In genomic region chr6:170445487-170445886, GRCh38 we compare ENCODE assay signal across 21 cellular contexts.
DNase-seq lines count a peak whose midpoint lies in the region; ATAC-seq and TF ChIP-seq lines count a peak whose summit lies in the region.
"Had no signal": no experiment of that assay in that cellular context is flagged by ENCODE, and none has a peak within 500 bp of the region (broad histone marks: within the 10 kb centered on the region; RNA-seq: fewer than 3 reads in every experiment).

No MANE protein-coding gene starts in this region.

- peak overlapping the region; percentile 65 for H3K4me3 Mint-ChIP-seq in natural killer cell
- H3K4me3 Mint-ChIP-seq in natural killer cell treated with Interleukin-12 subunit alpha and Interleukin-12 subunit beta and Interleukin-15 and Interleukin-18, amount 100 ng/mL, for 72 hours, result no peak overlapping the region
- H3K4me3 Mint-ChIP-seq: activated naive CD4-positive, alpha-beta T cell treated with anti-CD3 and anti-CD28 coated beads, Interleukin-2, amount 10 ng/mL, durations not matched to agents 7 days and 5 days; activated T-cell treated with anti-CD3 and anti-CD28 coated beads, Interleukin-2, amount 50 U/mL, for 24 hours; CD4-positive, alpha-beta T cell; IgD-negative memory B cell; stimulated activated effector memory CD8-positive, alpha-beta T cell treated with anti-CD3 and anti-CD28 coated beads, Interleukin-12 subunit alpha, Interleukin-12 subunit beta, amount 100 ng/mL, for 72 hours had no signal

- DNase-seq in natural killer cell (no peak), fibroblast of villous mesenchyme (ENCODE audit: low read depth) (peak; percentile 51), posterior vena cava (ENCODE audit: low spot score) (peak; percentile 69), LoVo (ENCODE audit: low spot score) (no peak)
- DNase-seq in natural killer cell treated with Interleukin-12 subunit alpha and Interleukin-12 subunit beta and Interleukin-15 and Interleukin-18, amount 100 ng/mL, for 72 hours (ENCODE audit: low spot score), result no peak
- DNase-seq in activated naive CD4-positive, alpha-beta T cell treated with anti-CD3 and anti-CD28 coated beads, Interleukin-2, amount 50 U/mL, for 16 hours, result no peak
- DNase-seq: activated CD4-positive, alpha-beta T cell treated with anti-CD3 and anti-CD28 coated beads, Interleukin-2, amount 50 U/mL, for 48 hours; activated naive CD4-positive, alpha-beta T cell treated with anti-CD3 and anti-CD28 coated beads, Interleukin-2, amount 10 ng/mL, durations not matched to agents 7 days and 5 days; CD4-positive, alpha-beta T cell; cerebellar nuclear complex; esophagus squamous epithelium; GDM1; NCI-H146; retina; WERI-Rb-1 had no signal

- H3K27me3 Mint-ChIP-seq in natural killer cell (ENCODE audit: low read depth in 2 of 2), result no peaks in the 10 kb centered on the region
- H3K27me3 Mint-ChIP-seq in natural killer cell treated with Interleukin-12 subunit alpha and Interleukin-12 subunit beta and Interleukin-15 and Interleukin-18, amount 100 ng/mL, for 72 hours, result peaks cover 0 to 4% of the 10 kb centered on the region in 2 donors
- H3K27me3 Mint-ChIP-seq: activated T-cell treated with anti-CD3 and anti-CD28 coated beads, Interleukin-2, amount 50 U/mL, for 24 hours; CD4-positive, alpha-beta T cell; IgD-negative memory B cell had no signal

- TF ChIP-seq CTCF in natural killer cell (IDR thresholded peaks at IDR 0.05) (no peak), fibroblast of villous mesenchyme (IDR thresholded peaks at IDR 0.05; ENCODE audit: insufficient read depth, low read depth, low read length) (no peak)

- no peaks in the 10 kb centered on the region for H3K9me3 Mint-ChIP-seq in natural killer cell
- H3K9me3 Mint-ChIP-seq in natural killer cell treated with Interleukin-12 subunit alpha and Interleukin-12 subunit beta and Interleukin-15 and Interleukin-18, amount 100 ng/mL, for 72 hours, result no peaks in the 10 kb centered on the region
- H3K9me3 Mint-ChIP-seq: activated naive CD4-positive, alpha-beta T cell treated with anti-CD3 and anti-CD28 coated beads, Interleukin-2, amount 10 ng/mL, durations not matched to agents 7 days and 5 days; activated T-cell treated with anti-CD3 and anti-CD28 coated beads, Interleukin-2, amount 50 U/mL, for 24 hours; CD4-positive, alpha-beta T cell; IgD-negative memory B cell; stimulated activated effector memory CD8-positive, alpha-beta T cell treated with anti-CD3 and anti-CD28 coated beads, Interleukin-12 subunit alpha, Interleukin-12 subunit beta, amount 100 ng/mL, for 72 hours had no signal

- peak overlapping the region; percentile 86 to 95 for H3K27ac Mint-ChIP-seq in natural killer cell
- no peak overlapping the region for H3K27ac Mint-ChIP-seq in natural killer cell treated with Interleukin-12 subunit alpha and Interleukin-12 subunit beta and Interleukin-15 and Interleukin-18, amount 100 ng/mL, for 72 hours
- H3K27ac Mint-ChIP-seq: activated naive CD4-positive, alpha-beta T cell treated with anti-CD3 and anti-CD28 coated beads, Interleukin-2, amount 10 ng/mL, durations not matched to agents 7 days and 5 days; activated T-cell treated with anti-CD3 and anti-CD28 coated beads, Interleukin-2, amount 50 U/mL, for 24 hours; CD4-positive, alpha-beta T cell; IgD-negative memory B cell; stimulated activated effector memory CD8-positive, alpha-beta T cell treated with anti-CD3 and anti-CD28 coated beads, Interleukin-12 subunit alpha, Interleukin-12 subunit beta, amount 100 ng/mL, for 72 hours had no signal

- no peak overlapping the region for H3K4me3 ChIP-seq in fibroblast of villous mesenchyme (ENCODE audit: low read depth, low read length)
- H3K4me3 ChIP-seq: esophagus squamous epithelium, SK-N-MC, thoracic aorta had no signal

- H3K4me1 Mint-ChIP-seq in natural killer cell, result peaks cover 77 to 79% of the 10 kb centered on the region in 2 donors
- peaks cover 38 to 45% of the 10 kb centered on the region in 2 donors for H3K4me1 Mint-ChIP-seq in natural killer cell treated with Interleukin-12 subunit alpha and Interleukin-12 subunit beta and Interleukin-15 and Interleukin-18, amount 100 ng/mL, for 72 hours (ENCODE audit: low read depth in 2 of 2)
- H3K4me1 Mint-ChIP-seq: activated naive CD4-positive, alpha-beta T cell treated with anti-CD3 and anti-CD28 coated beads, Interleukin-2, amount 10 ng/mL, durations not matched to agents 7 days and 5 days; IgD-negative memory B cell had no signal

- intact Hi-C loops in natural killer cell (cut with micrococcal nuclease), result no loop called here
- intact Hi-C loops in posterior vena cava (cut with DNase I), result no loop called here

- no peaks in the 10 kb centered on the region for H3K36me3 Mint-ChIP-seq in natural killer cell
- no peaks in the 10 kb centered on the region for H3K36me3 Mint-ChIP-seq in natural killer cell treated with Interleukin-12 subunit alpha and Interleukin-12 subunit beta and Interleukin-15 and Interleukin-18, amount 100 ng/mL, for 72 hours
- H3K36me3 Mint-ChIP-seq: activated naive CD4-positive, alpha-beta T cell treated with anti-CD3 and anti-CD28 coated beads, Interleukin-2, amount 10 ng/mL, durations not matched to agents 7 days and 5 days; IgD-negative memory B cell; stimulated activated effector memory CD8-positive, alpha-beta T cell treated with anti-CD3 and anti-CD28 coated beads, Interleukin-12 subunit alpha, Interleukin-12 subunit beta, amount 100 ng/mL, for 72 hours had no signal

- ATAC-seq in natural killer cell, result no peak
- no peak for ATAC-seq in natural killer cell treated with Interleukin-12 subunit alpha and Interleukin-12 subunit beta and Interleukin-15 and Interleukin-18, amount 100 ng/mL, for 72 hours
- ATAC-seq in GM21619 (IDR thresholded peaks at IDR 0.05; ENCODE audit: unreplicated experiment), result no peak

Comparison
In these comparisons a context has a peak if more than half of its experiments do, and no peak if none do; other contexts are left out.
1. H3K27ac Mint-ChIP-seq: peak in natural killer cell (2 of 2); none in natural killer cell treated with Interleukin-12 subunit alpha and Interleukin-12 subunit beta and Interleukin-15 and Interleukin-18, amount 100 ng/mL, for 72 hours (0 of 2).
2. DNase-seq: peak in fibroblast of villous mesenchyme (single experiment) and posterior vena cava (single experiment); none in natural killer cell (single experiment), natural killer cell treated with Interleukin-12 subunit alpha and Interleukin-12 subunit beta and Interleukin-15 and Interleukin-18, amount 100 ng/mL, for 72 hours (single experiment), LoVo (single experiment) and activated naive CD4-positive, alpha-beta T cell treated with anti-CD3 and anti-CD28 coated beads, Interleukin-2, amount 50 U/mL, for 16 hours (single experiment).